8 cellular contexts compared by ENCODE assay signal in genomic region chr5:179623001-179623905, GRCh38. TPM values are rescaled to one million over a fixed set of nuclear protein-coding genes. Genes with fewer than 3 reads are reported as not detected.
DNase-seq lines count a peak whose midpoint lies in the region; ATAC-seq and TF ChIP-seq lines count a peak whose summit lies in the region.

A gene with protein sequence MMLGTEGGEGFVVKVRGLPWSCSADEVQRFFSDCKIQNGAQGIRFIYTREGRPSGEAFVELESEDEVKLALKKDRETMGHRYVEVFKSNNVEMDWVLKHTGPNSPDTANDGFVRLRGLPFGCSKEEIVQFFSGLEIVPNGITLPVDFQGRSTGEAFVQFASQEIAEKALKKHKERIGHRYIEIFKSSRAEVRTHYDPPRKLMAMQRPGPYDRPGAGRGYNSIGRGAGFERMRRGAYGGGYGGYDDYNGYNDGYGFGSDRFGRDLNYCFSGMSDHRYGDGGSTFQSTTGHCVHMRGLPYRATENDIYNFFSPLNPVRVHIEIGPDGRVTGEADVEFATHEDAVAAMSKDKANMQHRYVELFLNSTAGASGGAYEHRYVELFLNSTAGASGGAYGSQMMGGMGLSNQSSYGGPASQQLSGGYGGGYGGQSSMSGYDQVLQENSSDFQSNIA (minus strand): TSS chr5:179623671. CDS start chr5:179623133, 538 bp downstream.

- DNase-seq in CD14-positive monocyte (ENCODE audit: low spot score) (peak; percentile 98), NCI-H82 (lab: John Stamatoyannopoulos, UW) (peak; percentile 99), dorsolateral prefrontal cortex (peak; percentile 96 to 99 (median 97)), right lobe of liver (peak; percentile 98 to 99 (median 98))
- DNase-seq in activated CD4-positive, alpha-beta T cell treated with anti-CD3 and anti-CD28 coated beads, Interleukin-2, amount 50 U/mL, for 48 hours, result peak; percentile 96 to 98
- peak; percentile 94 to 99 for DNase-seq in stimulated activated CD4-positive, alpha-beta T cell treated with anti-CD3 and anti-CD28 coated beads, Interleukin-4, amount 100 ng/mL, for 4 hours

- H3K27me3 Mint-ChIP-seq in CD14-positive monocyte (ENCODE audit: low read depth in 3 of 3), result no peaks in the 10 kb centered on the region

- ATAC-seq in GM19397 (IDR thresholded peaks at IDR 0.05; ENCODE audit: unreplicated experiment) (peak; percentile 65), HG03571 (IDR thresholded peaks at IDR 0.05; ENCODE audit: unreplicated experiment) (peak; percentile 68), right lobe of liver (peak; percentile 83 to 89 (median 86))

- H3K9me3 Mint-ChIP-seq in CD14-positive monocyte, result no peaks in the 10 kb centered on the region

- H3K4me3 ChIP-seq in dorsolateral prefrontal cortex, result peak within 1 kb of the TSS; percentile 68 to 100 (median 99)
- peak within 1 kb of the TSS; percentile 92 to 97 (median 95) for H3K4me3 ChIP-seq in right lobe of liver

- TF ChIP-seq POLR2A in right lobe of liver (IDR thresholded peaks at IDR 0.05), result peak; percentile 99

- H3K36me3 Mint-ChIP-seq in CD14-positive monocyte, result peaks cover 32 to 41% of the 10 kb centered on the region in 2 donors

- H3K27me3 ChIP-seq in dorsolateral prefrontal cortex (no peaks in the 10 kb centered on the region), right lobe of liver (no peaks in the 10 kb centered on the region)

- H3K27ac ChIP-seq in dorsolateral prefrontal cortex (peak within 1 kb of the TSS; percentile 90 to 100 (median 99)), right lobe of liver (peak within 1 kb of the TSS; percentile 97 to 100 (median 99))

- peak within 1 kb of the TSS; percentile 96 to 99 (median 98) for H3K27ac Mint-ChIP-seq in CD14-positive monocyte

- no peaks in the 10 kb centered on the region for H3K9me3 ChIP-seq in right lobe of liver

- no peak for TF ChIP-seq CTCF in CD14-positive monocyte (IDR thresholded peaks at IDR 0.05)
- peak in 26 of 56 donors; percentile 0 to 56 (median 21) for TF ChIP-seq CTCF in dorsolateral prefrontal cortex (IDR thresholded peaks at IDR 0.05 in 54 of 56, conservative IDR thresholded peaks at IDR 0.05 in 2 of 56; ENCODE audit: low read depth in 1 of 56, partially characterized antibody in 56 of 56)
- peak in 1 of 4 donors; percentile 10 for TF ChIP-seq CTCF in right lobe of liver (IDR thresholded peaks at IDR 0.05)

- WGBS in right lobe of liver (ENCODE audit: insufficient coverage, low coverage, low lambda C conversion rate, missing lambda C conversion rate), result 0% methylated on average over 3 of the region's 93 CpGs

- H3K4me1 ChIP-seq in right lobe of liver, result peaks cover 0 to 43% (median 21%) of the 10 kb centered on the region in 4 donors

- intact Hi-C loops in CD14-positive monocyte (cut with micrococcal nuclease) (loop anchor here in 1 of 2 donors (5.0 to 10.0 kb wide), 4 partner anchors 68 to 202 kb away; partner anchors contain the start of genes CANX, RUFY1 and SQSTM1), dorsolateral prefrontal cortex (cut with DNase I) (loop anchor here (1.0 to 5.0 kb wide), 2 partner anchors 55 to 66 kb away; no protein-coding TSS in a partner anchor), right lobe of liver (cut with DNase I) (no loop called here)

- peaks cover 41% of the 10 kb centered on the region for H3K4me1 Mint-ChIP-seq in CD14-positive monocyte

- peaks cover 9 to 39% (median 24%) of the 10 kb centered on the region in 4 donors for H3K36me3 ChIP-seq in right lobe of liver

- peak within 1 kb of the TSS; percentile 94 to 98 for H3K4me3 Mint-ChIP-seq in CD14-positive monocyte

RNA-seq across cellular contexts. Expression of the gene that starts here (rescaled TPM):
- 10 to 100 TPM; 47.4 to 51.9 TPM for polyA plus RNA-seq in CD14-positive monocyte
- total RNA-seq in dorsolateral prefrontal cortex (100 to 1,000 TPM; 242 to 469 (median 329) TPM), right lobe of liver (100 to 1,000 TPM; 140 to 305 (median 219) TPM)

Comparison
In these comparisons a context has a peak if more than half of its experiments do, and no peak if none do; other contexts are left out.
1. Peak in every context shown above with its lines: DNase-seq, ATAC-seq, H3K4me3 ChIP-seq and H3K27ac ChIP-seq.
2. intact Hi-C loops: an anchor here in dorsolateral prefrontal cortex (1.0 to 5.0 kb wide); none called in right lobe of liver.